In the genomic region with DNA sequence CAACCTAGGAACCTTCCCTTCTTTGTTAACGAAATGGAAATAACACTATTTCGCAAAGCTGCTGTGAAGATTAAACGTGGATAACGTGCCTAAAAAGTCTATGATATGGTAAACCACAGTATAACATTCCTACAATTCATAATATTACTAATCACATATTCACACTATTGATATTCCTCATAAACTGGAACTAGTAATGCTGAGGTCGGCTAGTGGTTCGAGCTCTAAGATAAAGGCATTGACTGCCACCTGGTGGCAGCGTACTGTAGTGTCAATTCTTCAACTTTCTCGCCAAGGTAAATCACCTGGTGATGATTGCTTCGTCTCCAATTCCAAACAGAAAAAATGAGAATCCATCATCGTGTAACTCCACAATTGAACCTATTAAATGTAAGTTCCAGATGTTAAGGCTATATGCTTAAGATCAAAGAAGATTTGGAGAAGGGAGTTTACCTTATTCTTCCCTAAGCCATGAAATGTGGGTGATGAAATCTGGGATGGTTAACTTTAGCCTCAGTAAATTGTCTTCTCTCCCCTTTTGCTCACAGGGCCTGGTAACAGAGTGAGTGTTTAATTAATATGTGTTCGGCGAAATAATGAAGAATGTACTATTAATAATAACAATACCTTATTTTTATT, we compare ENCODE assay signal across 9 cellular contexts.
DNase-seq lines count a peak whose midpoint lies in the region; ATAC-seq, FAIRE-seq and TF ChIP-seq lines count a peak whose summit lies in the region.
"Had no signal": no experiment of that assay in that cellular context is flagged by ENCODE, and none has a peak within 500 bp of the region (broad histone marks: within the 10 kb centered on the region; RNA-seq: fewer than 3 reads in every experiment).

No MANE protein-coding gene starts in this region.

- intact Hi-C loops in ascending aorta (cut with DNase I) = loop anchor here (2.0 to 5.0 kb wide), 2 partner anchors 141 to 392 kb away; no protein-coding TSS in a partner anchor

- H3K27me3 ChIP-seq in ascending aorta = no peaks in the 10 kb centered on the region
- H3K27me3 ChIP-seq in kidney epithelial cell (ENCODE audit: control insufficient read depth, insufficient read depth, low read length) = no peaks in the 10 kb centered on the region
- no peaks in the 10 kb centered on the region for H3K27me3 ChIP-seq in effector memory CD4-positive, alpha-beta T cell (replicated peaks; ENCODE audit: control insufficient read depth, insufficient read depth, low read length, poor library complexity, severe bottlenecking)

- no peaks in the 10 kb centered on the region for H3K4me1 ChIP-seq in ascending aorta
- H3K4me1 ChIP-seq in effector memory CD4-positive, alpha-beta T cell (ENCODE audit: control insufficient read depth, insufficient read depth, low read length, poor library complexity, severe bottlenecking) = no peaks in the 10 kb centered on the region

- TF ChIP-seq CTCF in ascending aorta (IDR thresholded peaks at IDR 0.05) (peak in 2 of 3 experiments; percentile 65 to 66), kidney epithelial cell (IDR thresholded peaks at IDR 0.05; ENCODE audit: insufficient read depth, low read length, poor library complexity, severe bottlenecking) (peak; percentile 59)

- H3K36me3 ChIP-seq in ascending aorta (no peaks in the 10 kb centered on the region), kidney epithelial cell (ENCODE audit: control insufficient read depth, insufficient read depth, low read length) (no peaks in the 10 kb centered on the region)
- no peaks in the 10 kb centered on the region for H3K36me3 ChIP-seq in effector memory CD4-positive, alpha-beta T cell (ENCODE audit: control insufficient read depth, insufficient read depth, low read length)

- peak; percentile 74 for ATAC-seq in HG02623 (IDR thresholded peaks at IDR 0.05; ENCODE audit: unreplicated experiment)
- ATAC-seq in GM19467 (IDR thresholded peaks at IDR 0.05; ENCODE audit: unreplicated experiment) = no peak

- H3K27ac ChIP-seq in ascending aorta = no peak overlapping the region
- no peak overlapping the region for H3K27ac ChIP-seq in effector memory CD4-positive, alpha-beta T cell (ENCODE audit: insufficient read depth, low read length, poor library complexity, severe bottlenecking)

- H3K9me3 ChIP-seq in ascending aorta = no peaks in the 10 kb centered on the region
- no peaks in the 10 kb centered on the region for H3K9me3 ChIP-seq in effector memory CD4-positive, alpha-beta T cell (ENCODE audit: control insufficient read depth, low read length)

- H3K4me3 ChIP-seq in ascending aorta = no peak overlapping the region
- H3K4me3 ChIP-seq in kidney epithelial cell (ENCODE audit: low read depth, low read length) = no peak overlapping the region
- no peak overlapping the region for H3K4me3 ChIP-seq in effector memory CD4-positive, alpha-beta T cell (ENCODE audit: insufficient read depth, low read depth, low read length, poor library complexity, severe bottlenecking)

- FAIRE-seq in A204.1 (lab: Jason Lieb, UNC) = peak; percentile 60

- DNase-seq in Daoy (ENCODE audit: low read depth) = peak; percentile 68
- DNase-seq in NCI-H2107 (lab: John Stamatoyannopoulos, UW) = peak; percentile 23
- DNase-seq in ascending aorta (ENCODE audit: low spot score in 2 of 2) = no peak
- no peak for DNase-seq in kidney epithelial cell (ENCODE audit: low read depth)
- no peak for DNase-seq in effector memory CD4-positive, alpha-beta T cell
- DNase-seq: naive B cell had no signal

Comparison
In these comparisons a context has a peak if more than half of its experiments do, and no peak if none do; other contexts are left out.
1. DNase-seq: peak in Daoy (single experiment) and NCI-H2107 (single experiment); none in ascending aorta (0 of 2), kidney epithelial cell (single experiment) and effector memory CD4-positive, alpha-beta T cell (0 of 3).